ENCODE assay signal across 10 cellular contexts in the genomic region with DNA sequence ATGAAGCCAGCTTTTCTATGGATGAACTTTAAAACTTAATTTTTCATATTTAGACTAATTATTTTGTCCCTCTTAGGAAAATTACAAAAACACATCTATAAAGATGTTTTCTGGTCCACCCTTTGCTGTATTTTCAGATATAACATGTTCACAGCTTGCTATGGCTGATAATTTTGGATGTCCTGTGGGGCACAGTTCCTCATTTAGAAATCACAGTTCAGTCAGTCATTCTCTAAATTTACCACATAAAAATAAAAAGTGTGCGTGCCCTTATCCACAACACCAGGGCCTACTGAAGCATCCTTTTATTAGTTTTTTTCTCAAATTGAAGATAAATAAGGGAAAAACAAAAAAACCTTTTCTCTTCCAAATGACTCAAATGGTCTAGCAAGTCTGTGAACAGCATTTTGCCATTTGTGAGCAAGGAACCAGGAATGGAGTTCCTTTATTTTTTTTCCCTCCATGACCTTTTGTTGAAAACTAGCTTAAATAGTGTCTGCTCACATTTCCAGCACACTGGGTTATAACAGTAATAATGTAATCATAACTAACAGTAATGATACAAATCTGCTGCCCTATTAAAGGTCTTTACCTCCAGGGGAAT.
DNase-seq lines count a peak whose midpoint lies in the region; ATAC-seq lines count a peak whose summit lies in the region.
"Had no signal": no experiment of that assay in that cellular context is flagged by ENCODE, and none has a peak within 500 bp of the region (broad histone marks: within the 10 kb centered on the region; RNA-seq: fewer than 3 reads in every experiment).

No MANE protein-coding gene starts in this region.

- H3K36me3 Mint-ChIP-seq in T-cell = peaks cover 39% of the 10 kb centered on the region

- no peaks in the 10 kb centered on the region for H3K27me3 Mint-ChIP-seq in T-cell

- H3K27me3 ChIP-seq in SJSA1 (replicated peaks) (no peaks in the 10 kb centered on the region), subcutaneous abdominal adipose tissue (ENCODE audit: control insufficient read depth in 5 of 5, insufficient read depth in 4 of 5, low read length in 5 of 5) (no peaks in the 10 kb centered on the region)

- no peak overlapping the region for H3K27ac Mint-ChIP-seq in T-cell
- H3K27ac Mint-ChIP-seq: activated T-helper 1 cell treated with anti-CD3 and anti-CD28 coated beads, Interleukin-12 subunit alpha, Interleukin-12 subunit beta, Interleukin-2, Interleukin-4 antibody, amounts not matched to agents 30 ng/mL and 10 ng/mL and 1 ng/mL, durations not matched to agents 14 hours and 24 hours and 36 hours had no signal

- no peaks in the 10 kb centered on the region for H3K9me3 ChIP-seq in SJSA1 (replicated peaks)
- H3K9me3 ChIP-seq in subcutaneous abdominal adipose tissue (ENCODE audit: control insufficient read depth in 5 of 5, low read length in 5 of 5) = no peaks in the 10 kb centered on the region

- no peaks in the 10 kb centered on the region for H3K9me3 Mint-ChIP-seq in T-cell

- H3K27ac ChIP-seq in SJSA1 (peak overlapping the region; percentile 72), subcutaneous abdominal adipose tissue (ENCODE audit: low read depth, low read length) (peak overlapping the region; percentile 95)

- H3K4me3 ChIP-seq in SJSA1 = no peak overlapping the region
- no peak overlapping the region for H3K4me3 ChIP-seq in subcutaneous abdominal adipose tissue (ENCODE audit: low read depth in 1 of 5, low read length in 5 of 5)

- H3K9ac ChIP-seq in subcutaneous abdominal adipose tissue (ENCODE audit: low read length in 5 of 5) = peak overlapping the region in 2 of 5 donors; percentile 45 to 69

- intact Hi-C loops in left cardiac atrium (cut with DNase I) = loop anchor here in 1 of 2 donors (5.0 kb wide), 1 partner anchor 54 kb away; no protein-coding TSS in a partner anchor

- POLR2A ChIA-PET in T-cell (lab: Charles Lee) = interaction anchor here (0.6 to 0.7 kb wide), 2 partner anchors 17 to 83 kb away, joined by 3 to 4 read pairs; no protein-coding TSS in a partner anchor

- no peak overlapping the region for H3K4me3 Mint-ChIP-seq in T-cell
- H3K4me3 Mint-ChIP-seq: activated T-helper 1 cell treated with anti-CD3 and anti-CD28 coated beads, Interleukin-12 subunit alpha, Interleukin-12 subunit beta, Interleukin-2, Interleukin-4 antibody, amounts not matched to agents 30 ng/mL and 10 ng/mL and 1 ng/mL, durations not matched to agents 14 hours and 24 hours and 36 hours had no signal

- H3K36me3 ChIP-seq in SJSA1 = peaks cover 2% of the 10 kb centered on the region; the same call in 1 of the 2 replicates
- peaks cover 0 to 10% (median 0%) of the 10 kb centered on the region in 5 donors for H3K36me3 ChIP-seq in subcutaneous abdominal adipose tissue (ENCODE audit: control insufficient read depth in 5 of 5, insufficient read depth in 5 of 5, low read length in 5 of 5)

- H3K4me1 Mint-ChIP-seq in T-cell = peaks cover 40 to 63% (median 55%) of the 10 kb centered on the region in 3 donors

- CTCF ChIA-PET in T-cell (lab: Charles Lee) = no interaction called here

- peak; percentile 38 for ATAC-seq in GM19397 (IDR thresholded peaks at IDR 0.05; ENCODE audit: unreplicated experiment)
- ATAC-seq in left cardiac atrium = no peak
- ATAC-seq in T-cell (replicated peaks in 1 of 4) = no peak

- peaks cover 56% of the 10 kb centered on the region for H3K4me1 ChIP-seq in SJSA1 (replicated peaks)
- peaks cover 6 to 76% (median 59%) of the 10 kb centered on the region in 5 donors for H3K4me1 ChIP-seq in subcutaneous abdominal adipose tissue (ENCODE audit: control insufficient read depth in 5 of 5, insufficient read depth in 5 of 5, low read length in 5 of 5)

- no peak for DNase-seq in SJSA1 (ENCODE audit: low read depth in 1 of 2, low spot score in 2 of 2)
- DNase-seq in foreskin melanocyte = peak; percentile 45
- DNase-seq in iPS-NIHi11 (ENCODE audit: low spot score) = no peak
- no peak for DNase-seq in left cardiac atrium
- no peak for DNase-seq in amniotic stem cell (lab: John Stamatoyannopoulos, UW)
- no peak for DNase-seq in T-cell
- DNase-seq: GDM1 had no signal
